ENCODE assay signal across 27 cellular contexts in genomic region chr7:55117286-55117685, GRCh38.
"Had no signal": no experiment of that assay in that cellular context is flagged by ENCODE, and none has a peak within 500 bp of the region (broad histone marks: within the 10 kb centered on the region; RNA-seq: fewer than 3 reads in every experiment).

No MANE protein-coding gene starts in this region.

- H3K4me1 ChIP-seq: SJCRH30 had no signal

- H3K9me3 ChIP-seq: ascending aorta, SJCRH30 had no signal

- H3K4me3 ChIP-seq: ascending aorta, cardiac muscle cell, PC-9, SJCRH30, SK-N-MC had no signal

- DNase-seq: activated CD4-positive, alpha-beta T cell treated with anti-CD3 and anti-CD28 coated beads for 36 hours; activated CD4-positive, alpha-beta T cell treated with anti-CD3 and anti-CD28 coated beads, Interleukin-2, amount 10 ng/mL, durations not matched to agents 7 days and 5 days; activated CD4-positive, alpha-beta T cell treated with anti-CD3 and anti-CD28 coated beads, Interleukin-2, amount 50 U/mL, for 48 hours; activated CD8-positive, alpha-beta T cell treated with anti-CD3 and anti-CD28 coated beads, Interleukin-2, amount 10 ng/mL, durations not matched to agents 7 days and 5 days; activated gamma-delta T cell; activated naive CD4-positive, alpha-beta T cell treated with Interleukin-2 at 50 U/mL for 16 hours; activated naive CD8-positive, alpha-beta T cell treated with anti-CD3 and anti-CD28 coated beads, Interleukin-2, amount 10 ng/mL, durations not matched to agents 7 days and 5 days; activated T-cell treated with anti-CD3 and anti-CD28 coated beads, Interleukin-2, amount 50 U/mL, for 24 hours; amygdala; MM.1S; MV-4-11; NCI-H1092; NCI-H1436 treated with DMSO at 0.1 percent for 48 hours; NCI-H1694 treated with DMSO at 0.1 percent for 48 hours; NCI-H2029; NCI-H226; NCI-H446 treated with DMSO at 0.1 percent for 48 hours; NCI-H526; NCI-H748 treated with DMSO at 0.1 percent for 48 hours; PC-9; SHP77; SJCRH30 had no signal

- ATAC-seq: activated CD4-positive, alpha-beta T cell treated with anti-CD3 and anti-CD28 coated beads for 36 hours; activated CD4-positive, CD25-positive, alpha-beta regulatory T cell treated with anti-CD3 and anti-CD28 coated beads, Interleukin-2, amount 50 U/mL, for 24 hours; activated CD8-positive, alpha-beta T cell treated with anti-CD3 and anti-CD28 coated beads, Interleukin-2, amount 10 ng/mL, durations not matched to agents 7 days and 5 days had no signal

- H3K36me3 ChIP-seq: ascending aorta, cardiac muscle cell, SJCRH30 had no signal

- H3K27ac ChIP-seq: ascending aorta, cardiac muscle cell, KMS-11, SJCRH30, SK-N-MC had no signal

- H3K27me3 ChIP-seq: ascending aorta, cardiac muscle cell, SJCRH30 had no signal
